In the genomic region with DNA sequence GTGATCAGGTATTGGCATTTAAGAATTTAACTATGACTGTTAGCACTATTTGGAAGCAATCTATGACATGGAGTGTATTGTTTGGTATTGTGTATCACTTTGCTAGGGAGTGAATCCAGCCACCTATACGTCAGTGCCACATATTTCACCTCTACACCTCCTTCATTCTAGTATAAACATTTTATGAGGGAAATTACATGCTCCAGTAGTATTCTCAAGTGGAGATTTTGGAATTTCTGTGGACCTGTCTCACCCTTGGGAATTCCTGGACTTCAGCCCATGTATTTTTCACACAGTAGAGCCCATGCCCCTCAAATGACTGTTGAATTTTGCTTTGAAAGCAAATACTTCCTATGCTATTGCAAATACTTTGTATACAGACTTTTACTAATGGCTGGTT, we compare ENCODE assay signal across 22 cellular contexts. TPM values are rescaled to one million over a fixed set of nuclear protein-coding genes. Genes with fewer than 3 reads are reported as not detected.
A peak's percentile ranks its signal among the peaks of the same experiment; 100 is the strongest.
DNase-seq lines count a peak whose midpoint lies in the region; FAIRE-seq and TF ChIP-seq lines count a peak whose summit lies in the region.
"Had no signal": no experiment of that assay in that cellular context is flagged by ENCODE, and none has a peak within 500 bp of the region (broad histone marks: within the 10 kb centered on the region; RNA-seq: fewer than 3 reads in every experiment).

No MANE protein-coding gene starts in this region.

- H3K36me3 Mint-ChIP-seq in astrocyte (ENCODE audit: low read depth, unreplicated experiment) = no peaks in the 10 kb centered on the region

- no peaks in the 10 kb centered on the region for H4K20me1 ChIP-seq in astrocyte (ENCODE audit: insufficient read depth, low read length)
- H4K20me1 ChIP-seq: BLaER1 treated with 17β-estradiol and CSF1 and Interleukin-3, amounts not matched to agents 10 nM and 100 nM had no signal

- no peak overlapping the region for H3K4me3 Mint-ChIP-seq in astrocyte (ENCODE audit: unreplicated experiment)
- H3K4me3 Mint-ChIP-seq: CD4-positive, alpha-beta T cell had no signal

- H3K27me3 ChIP-seq in astrocyte (ENCODE audit: insufficient read depth, low read length) = no peaks in the 10 kb centered on the region
- H3K27me3 ChIP-seq: BLaER1 treated with 17β-estradiol and CSF1 and Interleukin-3, amounts not matched to agents 10 nM and 100 nM; MG63; SJSA1 had no signal

- DNase-seq in AG10803 (ENCODE audit: low read depth) (peak; percentile 31), astrocyte (ENCODE audit: low read depth) (peak; percentile 72), kidney tubule cell (ENCODE audit: low spot score) (peak; percentile 17), renal cortical epithelial cell (ENCODE audit: low read depth) (peak; percentile 9), OCI-M1 (lab: John Stamatoyannopoulos, UW) (no peak), hypothalamus (lab: John Stamatoyannopoulos, UW) (no peak), cortex of kidney (lab: John Stamatoyannopoulos, UW) (no peak)
- DNase-seq: AML-193; CD4-positive, alpha-beta T cell; GDM1; KBM-7; NCI-H2029; NCI-H526 treated with DMSO at 0.1 percent for 48 hours; Right ventricle myocardium superior; RPMI8226 had no signal

- H2AFZ ChIP-seq in astrocyte (ENCODE audit: low read depth, low read length) = no peak overlapping the region

- H3K27ac Mint-ChIP-seq in astrocyte (ENCODE audit: unreplicated experiment) = no peak overlapping the region
- H3K27ac Mint-ChIP-seq: CD4-positive, alpha-beta T cell had no signal

- H3K27me3 Mint-ChIP-seq in astrocyte (ENCODE audit: low read depth, unreplicated experiment) = no peaks in the 10 kb centered on the region
- H3K27me3 Mint-ChIP-seq: CD4-positive, alpha-beta T cell had no signal

- no peak overlapping the region for H3K9ac ChIP-seq in astrocyte (ENCODE audit: low read length)
- H3K9ac ChIP-seq: BLaER1 treated with 17β-estradiol and CSF1 and Interleukin-3, amounts not matched to agents 10 nM and 100 nM had no signal

- no peaks in the 10 kb centered on the region for H3K36me3 ChIP-seq in astrocyte (ENCODE audit: insufficient read depth, low read length)
- H3K36me3 ChIP-seq: MG63, SJSA1 had no signal

- no peaks in the 10 kb centered on the region for H3K9me3 ChIP-seq in astrocyte (ENCODE audit: insufficient read depth, low read depth, low read length)
- H3K9me3 ChIP-seq: BLaER1 treated with 17β-estradiol and CSF1 and Interleukin-3, amounts not matched to agents 10 nM and 100 nM; MG63; SJSA1 had no signal

- TF ChIP-seq CTCF in AG10803 (conservative IDR thresholded peaks at IDR 0.05; ENCODE audit: low read length) (no peak), astrocyte (IDR thresholded peaks at IDR 0.05; ENCODE audit: insufficient read depth, low read depth, low read length) (no peak)

- no peaks in the 10 kb centered on the region for H3K9me3 Mint-ChIP-seq in astrocyte (ENCODE audit: unreplicated experiment)
- H3K9me3 Mint-ChIP-seq: CD4-positive, alpha-beta T cell had no signal

- peaks cover 24% of the 10 kb centered on the region for H3K4me1 ChIP-seq in astrocyte (ENCODE audit: insufficient read depth, low read length)

- peak; percentile 23 for FAIRE-seq in astrocyte (lab: Jason Lieb, UNC)
- FAIRE-seq: D721Med, GM12878, H1 had no signal

- H3K4me1 Mint-ChIP-seq in astrocyte (ENCODE audit: low read depth, unreplicated experiment) = peaks cover 30% of the 10 kb centered on the region

- H3K27ac ChIP-seq in astrocyte (ENCODE audit: low read depth, low read length) = peak overlapping the region; percentile 16
- H3K27ac ChIP-seq: BLaER1 treated with 17β-estradiol and CSF1 and Interleukin-3, amounts not matched to agents 10 nM and 100 nM; SJSA1 had no signal

- H3K4me3 ChIP-seq in AG10803 (ENCODE audit: low read length) (no peak overlapping the region), astrocyte (ENCODE audit: insufficient read depth, low read depth, low read length) (no peak overlapping the region)
- H3K4me3 ChIP-seq: BLaER1 treated with 17β-estradiol and CSF1 and Interleukin-3, amounts not matched to agents 10 nM and 100 nM; GM12878; MG63; SJSA1 had no signal

- no peaks in the 10 kb centered on the region for H3K79me2 ChIP-seq in astrocyte (ENCODE audit: insufficient read depth, low read length)

- no peak overlapping the region for H3K4me2 ChIP-seq in astrocyte (ENCODE audit: low read length)
- H3K4me2 ChIP-seq: BLaER1 treated with 17β-estradiol and CSF1 and Interleukin-3, amounts not matched to agents 10 nM and 100 nM had no signal

RNA-seq across cellular contexts. Expression of a gene that starts 11.3 kb away (rescaled TPM):
- total RNA-seq in astrocyte (19.5 and 24.5 TPM in 2 replicates), renal cortical epithelial cell (0.70 and 8.7 TPM in 2 replicates)
- total RNA-seq: A172 had no signal

RNA-seq across cellular contexts. Expression of a gene that starts 32.5 kb away (rescaled TPM):
- total RNA-seq in astrocyte = 67.4 and 74.7 TPM in 2 replicates
- total RNA-seq in renal cortical epithelial cell = 20.6 and 22.6 TPM in 2 replicates

RNA-seq across cellular contexts. Expression of a gene that starts 59.0 kb away (rescaled TPM):
- 75.8 and 92.2 TPM in 2 replicates for total RNA-seq in astrocyte
- 105 and 132 TPM in 2 replicates for total RNA-seq in renal cortical epithelial cell

Comparison
In these comparisons a context has a peak if more than half of its experiments do, and no peak if none do; other contexts are left out.
1. DNase-seq: peak in AG10803 (single experiment), astrocyte (single experiment), kidney tubule cell (single experiment) and renal cortical epithelial cell (single experiment); none in OCI-M1 (single experiment), hypothalamus (0 of 51) and cortex of kidney (single experiment).